Comparison of ENCODE assay signal across 6 cellular contexts in the genomic region with DNA sequence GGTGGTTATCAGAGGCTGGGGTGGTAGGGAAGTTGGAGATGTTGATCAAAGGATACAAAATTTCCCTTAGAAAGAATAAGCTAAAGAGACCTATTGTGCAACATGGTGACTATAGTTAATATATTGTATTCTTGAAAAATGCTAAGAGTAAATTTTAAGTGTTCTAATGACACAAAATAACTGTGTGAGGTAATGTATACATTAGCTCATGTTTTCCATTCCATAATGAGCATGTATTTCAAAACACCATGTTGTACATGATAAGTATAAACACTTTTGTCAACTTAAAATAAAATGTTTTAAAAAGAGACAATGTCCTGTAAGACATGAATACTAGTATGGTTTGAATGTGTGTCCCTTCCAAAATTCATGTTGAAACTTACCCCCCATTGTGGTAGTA.
"Had no signal": no experiment of that assay in that cellular context is flagged by ENCODE, and none has a peak within 500 bp of the region (broad histone marks: within the 10 kb centered on the region; RNA-seq: fewer than 3 reads in every experiment).

No MANE protein-coding gene starts in this region.

- H3K27ac ChIP-seq: HL-60 had no signal

- H3K4me3 Mint-ChIP-seq: IgD-negative memory B cell had no signal

- H3K36me3 Mint-ChIP-seq: IgD-negative memory B cell had no signal

- H3K4me3 ChIP-seq: K562 had no signal

- DNase-seq: KG1 had no signal

- H3K27ac Mint-ChIP-seq: IgD-negative memory B cell had no signal

- ATAC-seq: HepG2, K562 had no signal

- FAIRE-seq: HepG2, HTR-8/SVneo, K562 had no signal
